2 cellular contexts compared by ENCODE assay signal in genomic region chr19:45862271-45862563, GRCh38.
A peak's percentile ranks its signal among the peaks of the same experiment; 100 is the strongest.
TF ChIP-seq lines count a peak whose summit lies in the region.

No MANE protein-coding gene starts in this region.

TF ChIP-seq in GM12878, 131 proteins besides CTCF, POLR2A, EP300 and RAD21:
- TF ChIP-seq MXI1 (IDR thresholded peaks at IDR 0.05; ENCODE audit: low read depth, low read length): no peak
- TF ChIP-seq, protein P1, sequence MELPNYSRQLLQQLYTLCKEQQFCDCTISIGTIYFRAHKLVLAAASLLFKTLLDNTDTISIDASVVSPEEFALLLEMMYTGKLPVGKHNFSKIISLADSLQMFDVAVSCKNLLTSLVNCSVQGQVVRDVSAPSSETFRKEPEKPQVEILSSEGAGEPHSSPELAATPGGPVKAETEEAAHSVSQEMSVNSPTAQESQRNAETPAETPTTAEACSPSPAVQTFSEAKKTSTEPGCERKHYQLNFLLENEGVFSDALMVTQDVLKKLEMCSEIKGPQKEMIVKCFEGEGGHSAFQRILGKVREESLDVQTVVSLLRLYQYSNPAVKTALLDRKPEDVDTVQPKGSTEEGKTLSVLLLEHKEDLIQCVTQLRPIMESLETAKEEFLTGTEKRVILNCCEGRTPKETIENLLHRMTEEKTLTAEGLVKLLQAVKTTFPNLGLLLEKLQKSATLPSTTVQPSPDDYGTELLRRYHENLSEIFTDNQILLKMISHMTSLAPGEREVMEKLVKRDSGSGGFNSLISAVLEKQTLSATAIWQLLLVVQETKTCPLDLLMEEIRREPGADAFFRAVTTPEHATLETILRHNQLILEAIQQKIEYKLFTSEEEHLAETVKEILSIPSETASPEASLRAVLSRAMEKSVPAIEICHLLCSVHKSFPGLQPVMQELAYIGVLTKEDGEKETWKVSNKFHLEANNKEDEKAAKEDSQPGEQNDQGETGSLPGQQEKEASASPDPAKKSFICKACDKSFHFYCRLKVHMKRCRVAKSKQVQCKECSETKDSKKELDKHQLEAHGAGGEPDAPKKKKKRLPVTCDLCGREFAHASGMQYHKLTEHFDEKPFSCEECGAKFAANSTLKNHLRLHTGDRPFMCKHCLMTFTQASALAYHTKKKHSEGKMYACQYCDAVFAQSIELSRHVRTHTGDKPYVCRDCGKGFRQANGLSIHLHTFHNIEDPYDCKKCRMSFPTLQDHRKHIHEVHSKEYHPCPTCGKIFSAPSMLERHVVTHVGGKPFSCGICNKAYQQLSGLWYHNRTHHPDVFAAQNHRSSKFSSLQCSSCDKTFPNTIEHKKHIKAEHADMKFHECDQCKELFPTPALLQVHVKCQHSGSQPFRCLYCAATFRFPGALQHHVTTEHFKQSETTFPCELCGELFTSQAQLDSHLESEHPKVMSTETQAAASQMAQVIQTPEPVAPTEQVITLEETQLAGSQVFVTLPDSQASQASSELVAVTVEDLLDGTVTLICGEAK (IDR thresholded peaks at IDR 0.05; ENCODE audit: borderline replicate concordance): peak; percentile 12; the same call in 1 of the 2 replicates

TF ChIP-seq in liver, 16 proteins besides CTCF, POLR2A, EP300 and RAD21:
- TF ChIP-seq HNF4A (conservative IDR thresholded peaks at IDR 0.05) (no peak), RXRA (IDR thresholded peaks at IDR 0.05) (no peak), YY1 (IDR thresholded peaks at IDR 0.05) (no peak), FOXA2 (IDR thresholded peaks at IDR 0.05) (no peak), FOXA1 (IDR thresholded peaks at IDR 0.05) (no peak)
